1 cellular context compared by ENCODE assay signal in the genomic region with DNA sequence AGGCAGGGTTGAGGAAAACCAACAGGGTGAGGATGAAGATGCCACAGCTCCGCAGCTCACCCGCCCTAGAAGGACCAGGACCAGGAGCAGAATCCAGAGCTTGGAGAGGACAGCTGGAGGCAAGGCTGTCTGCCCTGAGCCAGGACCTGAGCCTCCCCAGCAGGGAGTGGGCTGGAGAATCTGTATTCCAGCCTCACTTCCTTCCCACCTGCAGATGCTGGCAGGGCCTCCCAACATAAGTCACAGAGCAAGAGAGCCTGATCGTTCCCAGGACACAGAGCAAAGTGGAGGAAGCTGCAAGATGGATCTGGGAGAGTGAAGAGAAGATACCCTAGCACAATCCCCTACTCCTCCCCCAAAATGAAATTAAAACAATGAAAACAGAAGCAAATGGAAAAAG.
TF ChIP-seq lines count a peak whose summit lies in the region.

No MANE protein-coding gene starts in this region.

TF ChIP-seq in GM23338, 12 proteins besides CTCF, POLR2A, EP300 and RAD21 (continued from another document):
- TF ChIP-seq CREB1 (CRISPR knock-in tag; IDR thresholded peaks at IDR 0.05; ENCODE audit: low read depth) (no peak), JUNB (IDR thresholded peaks at IDR 0.05; ENCODE audit: unreplicated experiment) (no peak)
